ENCODE assay signal across 34 cellular contexts in the genomic region with DNA sequence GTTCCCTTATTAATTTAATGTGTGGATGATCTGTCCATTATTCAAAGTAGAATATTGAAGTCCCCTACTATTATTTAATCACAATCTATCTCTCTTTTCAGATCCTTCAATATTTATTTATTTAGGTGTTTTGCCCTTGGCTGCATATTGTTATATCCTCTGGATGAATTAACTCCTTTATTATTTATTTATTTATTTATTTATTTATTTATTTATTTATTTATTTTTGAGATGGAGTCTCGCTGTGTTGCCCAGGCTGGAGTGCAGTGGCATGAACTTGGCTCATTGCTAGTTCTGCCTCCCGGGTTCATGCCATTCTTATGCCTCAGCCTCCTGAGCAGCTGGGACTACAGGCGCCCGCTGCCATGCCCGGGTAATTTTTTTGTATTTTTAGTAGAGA.
"Had no signal": no experiment of that assay in that cellular context is flagged by ENCODE, and none has a peak within 500 bp of the region (broad histone marks: within the 10 kb centered on the region; RNA-seq: fewer than 3 reads in every experiment).

No MANE protein-coding gene starts in this region.

- H3K4me1 ChIP-seq: adrenal gland, ascending aorta, body of pancreas, breast epithelium had no signal

- DNase-seq: activated effector memory CD4-positive, alpha-beta T cell treated with anti-CD3 and anti-CD28 coated beads, Interleukin-2, amount 50 U/mL, for 16 hours; activated effector memory CD4-positive, alpha-beta T cell treated with Interleukin-2 at 50 U/mL for 16 hours; activated gamma-delta T cell; activated gamma-delta T cell treated with Interleukin-2 at 50 U/mL for 16 hours; activated naive CD4-positive, alpha-beta T cell; activated naive CD4-positive, alpha-beta T cell treated with anti-CD3 and anti-CD28 coated beads for 36 hours; activated naive CD4-positive, alpha-beta T cell treated with anti-CD3 and anti-CD28 coated beads, Interleukin-2, amount 10 ng/mL, durations not matched to agents 7 days and 5 days; activated naive CD4-positive, alpha-beta T cell treated with anti-CD3 and anti-CD28 coated beads, Interleukin-2, amount 50 U/mL, for 16 hours; activated naive CD4-positive, alpha-beta T cell treated with Interleukin-2 at 50 U/mL for 16 hours; activated naive CD8-positive, alpha-beta T cell treated with anti-CD3 and anti-CD28 coated beads for 36 hours; activated naive CD8-positive, alpha-beta T cell treated with anti-CD3 and anti-CD28 coated beads, Interleukin-2, amount 10 ng/mL, durations not matched to agents 7 days and 5 days; activated naive CD8-positive, alpha-beta T cell treated with anti-CD3 and anti-CD28 coated beads, Interleukin-2, amount 50 U/mL, for 24 hours; activated T-cell treated with anti-CD3 and anti-CD28 coated beads, Interleukin-2, amount 50 U/mL, for 1 hour; activated T-cell treated with anti-CD3 and anti-CD28 coated beads, Interleukin-2, amount 50 U/mL, for 24 hours; activated T-cell treated with anti-CD3 and anti-CD28 coated beads, Interleukin-2, amount 50 U/mL, for 4 hours; activated T-cell treated with anti-CD3 and anti-CD28 coated beads, Interleukin-2, amount 50 U/mL, for 48 hours; activated T-cell treated with anti-CD3 and anti-CD28 coated beads, Interleukin-2, amount 50 U/mL, for 72 hours; adrenal gland; amniotic stem cell; amygdala; anterior cingulate cortex; aorta; body of pancreas; brain microvascular endothelial cell; caudate nucleus; central memory CD4-positive, alpha-beta T cell; cerebellar nuclear complex had no signal

- FAIRE-seq: astrocyte, bronchial epithelial cell had no signal

- H3K4me3 ChIP-seq: adrenal gland, ascending aorta, body of pancreas, breast epithelium, cardiac muscle cell had no signal

- H3K9me3 ChIP-seq: adrenal gland, ascending aorta, body of pancreas had no signal

- H3K27ac ChIP-seq: adrenal gland, ascending aorta, body of pancreas, brain microvascular endothelial cell, breast epithelium, cardiac muscle cell had no signal

- ATAC-seq: activated naive CD4-positive, alpha-beta T cell treated with anti-CD3 and anti-CD28 coated beads, Interleukin-2, amount 50 U/mL, for 72 hours; activated naive CD8-positive, alpha-beta T cell treated with anti-CD3 and anti-CD28 coated beads, Interleukin-2, amount 50 U/mL, for 24 hours; activated T-cell treated with anti-CD3 and anti-CD28 coated beads, Interleukin-2, amount 50 U/mL, for 4 hours; activated T-cell treated with anti-CD3 and anti-CD28 coated beads, Interleukin-2, amount 50 U/mL, for 72 hours; activated T-helper 17 cell treated with anti-CD3 and anti-CD28 coated beads, Interleukin-2, amount 50 U/mL, for 72 hours; body of pancreas had no signal

- H3K27me3 ChIP-seq: adrenal gland, ascending aorta, body of pancreas, brain microvascular endothelial cell, breast epithelium, cardiac muscle cell had no signal

- H3K36me3 ChIP-seq: adrenal gland, ascending aorta, brain microvascular endothelial cell, breast epithelium, cardiac muscle cell had no signal
